ENCODE assay signal across 21 cellular contexts in genomic region chr9:134305533-134305932, GRCh38. TPM values are rescaled to one million over a fixed set of nuclear protein-coding genes. Genes with fewer than 3 reads are reported as not detected.
DNase-seq lines count a peak whose midpoint lies in the region; ATAC-seq, FAIRE-seq and TF ChIP-seq lines count a peak whose summit lies in the region.
"Had no signal": no experiment of that assay in that cellular context is flagged by ENCODE, and none has a peak within 500 bp of the region (broad histone marks: within the 10 kb centered on the region; RNA-seq: fewer than 3 reads in every experiment).

No MANE protein-coding gene starts in this region.

- ATAC-seq in HepG2 (no peak), right lobe of liver (no peak), sciatic nerve (no peak), GM19328 (IDR thresholded peaks at IDR 0.05; ENCODE audit: unreplicated experiment) (no peak)
- ATAC-seq: A549 had no signal

- CTCF ChIA-PET in HepG2 (lab: Yijun Ruan, JAX; ENCODE audit: low intra/inter-chr PET ratio, low total read pairs), result no interaction called here

- H3K79me2 ChIP-seq in HepG2 (ENCODE audit: insufficient read depth, low read length), result no peaks in the 10 kb centered on the region

- in situ Hi-C loops in HepG2 (cut with HindIII; ENCODE audit: extremely low pct_ligation_motif_present, low pct_unique_long_range_greater_than_20kb), result no loop called here

- no peaks in the 10 kb centered on the region for H4K20me1 ChIP-seq in HepG2 (ENCODE audit: insufficient read depth, low read length)

- TF ChIP-seq CTCF in HepG2 (CRISPR knock-in tag; IDR thresholded peaks at IDR 0.05) (no peak), right lobe of liver (IDR thresholded peaks at IDR 0.05) (no peak), bronchial epithelial cell (IDR thresholded peaks at IDR 0.05; ENCODE audit: insufficient read depth, low read length, severe bottlenecking) (no peak)

- POLR2A ChIA-PET in HepG2 (lab: Yijun Ruan, JAX), result no interaction called here

- no peak overlapping the region for H2AFZ ChIP-seq in HepG2 (ENCODE audit: low read length)
- H2AFZ ChIP-seq: GM23248 had no signal

- H3K4me3 ChIP-seq in HepG2 (replicated peaks in 1 of 3; ENCODE audit: insufficient read depth in 1 of 3, low read depth in 2 of 3, low read length in 3 of 3) (no peak overlapping the region), right lobe of liver (no peak overlapping the region), bronchial epithelial cell (ENCODE audit: low read depth, low read length) (no peak overlapping the region)
- H3K4me3 ChIP-seq: A549, GM23248 had no signal

- BruUV-seq in HepG2 (replicated peaks; lab: Mats Ljungman, UMichigan), result no TSS peak

- DNase-seq in HepG2 (ENCODE audit: low spot score) (no peak), right lobe of liver (no peak), bronchial epithelial cell (ENCODE audit: low read depth) (no peak), sciatic nerve (ENCODE audit: low spot score) (peak; percentile 4), superior temporal gyrus (ENCODE audit: extremely low spot score) (no peak)
- no peak for DNase-seq in stimulated activated CD4-positive, alpha-beta T cell treated with anti-CD3 and anti-CD28 coated beads, Interleukin-2, amount 100 ng/mL, for 48 hours
- DNase-seq: AML-193; CD4-positive, alpha-beta T cell; DMS79; GDM1; GM23248; HCEC 1CT; HFFc6 had no signal

- 100% methylated on average over 1 of the region's 1 CpG for WGBS in HepG2 (ENCODE audit: low lambda C conversion rate)
- 100% methylated on average over 1 of the region's 1 CpG for WGBS in right lobe of liver (ENCODE audit: insufficient coverage, low coverage, low lambda C conversion rate, missing lambda C conversion rate)

- H3K4me1 ChIP-seq in HepG2 (ENCODE audit: insufficient read depth, low read length) (peaks cover 21% of the 10 kb centered on the region), right lobe of liver (peaks cover 0 to 8% (median 3%) of the 10 kb centered on the region in 4 donors)
- H3K4me1 ChIP-seq: A549 had no signal

- TF ChIP-seq POLR2A in HepG2 (IDR thresholded peaks at IDR 0.05; ENCODE audit: insufficient read depth in 1 of 2, low read depth in 2 of 2, low read length in 2 of 2), result no peak
- no peak for TF ChIP-seq POLR2A in right lobe of liver (IDR thresholded peaks at IDR 0.05)

- FAIRE-seq in HepG2 (lab: Jason Lieb, UNC), result no peak
- peak; percentile 92 for FAIRE-seq in bronchial epithelial cell (lab: Jason Lieb, UNC)
- FAIRE-seq: GM18507, H54 had no signal

- H3K27ac ChIP-seq in HepG2 (ENCODE audit: extremely low read length, insufficient read depth, low read length) (no peak overlapping the region), right lobe of liver (no peak overlapping the region)
- H3K27ac ChIP-seq: 22Rv1, A549, C4-2B, GM23248, HL-60, KMS-11 had no signal

- TF ChIP-seq RAD21 in HepG2 (CRISPR knock-in tag; IDR thresholded peaks at IDR 0.05), result no peak

- H3K36me3 ChIP-seq in HepG2 (replicated peaks in 1 of 2; ENCODE audit: control insufficient read depth in 1 of 2, insufficient read depth in 2 of 2, low read length in 2 of 2), result no peaks in the 10 kb centered on the region
- H3K36me3 ChIP-seq in right lobe of liver, result no peaks in the 10 kb centered on the region
- no peaks in the 10 kb centered on the region for H3K36me3 ChIP-seq in bronchial epithelial cell (ENCODE audit: control insufficient read depth, insufficient read depth, low read length)

- no peaks in the 10 kb centered on the region for H3K9me3 ChIP-seq in HepG2 (ENCODE audit: low read length)
- no peaks in the 10 kb centered on the region for H3K9me3 ChIP-seq in right lobe of liver
- H3K9me3 ChIP-seq: A549 had no signal

- TF ChIP-seq EP300 in HepG2 (IDR thresholded peaks at IDR 0.05; ENCODE audit: low read depth in 2 of 2, low read length in 2 of 2) (no peak), HepG2 (CRISPR knock-in tag; IDR thresholded peaks at IDR 0.05; ENCODE audit: borderline replicate concordance) (no peak)

- H3K27me3 ChIP-seq in HepG2 (ENCODE audit: control insufficient read depth in 1 of 2, insufficient read depth in 2 of 2, low read length in 2 of 2) (peaks cover 2 to 26% of the 10 kb centered on the region in 2 experiments), right lobe of liver (no peaks in the 10 kb centered on the region), bronchial epithelial cell (ENCODE audit: control insufficient read depth, insufficient read depth, low read length) (no peaks in the 10 kb centered on the region)

- no peak overlapping the region for H3K4me2 ChIP-seq in HepG2 (ENCODE audit: low read depth, low read length)
- H3K4me2 ChIP-seq: A549, KMS-11 had no signal

- intact Hi-C loops in HepG2 (cut with micrococcal nuclease; ENCODE audit: unreplicated experiment) (no loop called here), right lobe of liver (cut with DNase I) (no loop called here), sciatic nerve (cut with DNase I) (no loop called here)

- no peak overlapping the region for H3K9ac ChIP-seq in HepG2 (ENCODE audit: insufficient read depth, low read depth, low read length)
- H3K9ac ChIP-seq: GM23248, KMS-11 had no signal

TF ChIP-seq in HepG2, 621 proteins besides CTCF, POLR2A, EP300 and RAD21:
- no peak for TF ChIP-seq SRY (CRISPR knock-in tag; IDR thresholded peaks at IDR 0.05)
- TF ChIP-seq LCORL (IDR thresholded peaks at IDR 0.05), result 0 out of 2 replicates have a peak, but pooled peaks have one; percentile 7
- TF ChIP-seq LCORL (CRISPR knock-in tag; IDR thresholded peaks at IDR 0.05), result no peak
- TF ChIP-seq CREB1 (IDR thresholded peaks at IDR 0.05), result peak; percentile 90
- no peak for TF ChIP-seq CREB1 (CRISPR knock-in tag; IDR thresholded peaks at IDR 0.05)
- peak; percentile 17; the same call in 1 of the 2 replicates for TF ChIP-seq ATF7 (IDR thresholded peaks at IDR 0.05)
- no peak for TF ChIP-seq ATF7 (CRISPR knock-in tag; IDR thresholded peaks at IDR 0.05)

RNA-seq across cellular contexts. Expression of gene RXRA, which starts 20.7 kb away (rescaled TPM):
- total RNA-seq in HepG2 (2016; rRNA removed; fragmentation: Illumina TruSeq; extraction: Trizol) (19.2 and 29.2 TPM in 2 replicates), right lobe of liver (100 to 1,000 TPM; 105 to 165 (median 131) TPM), bronchial epithelial cell (16.8 and 21.3 TPM in 2 replicates), sciatic nerve (78.1 TPM)
- total RNA-seq in HepG2 (2016; cell fraction: cytosol; rRNA removed; fragmentation: Illumina TruSeq; extraction: Trizol; ENCODE audit: low read depth), result 24.1 and 24.5 TPM in 2 replicates
- total RNA-seq in HepG2 (2016; cell fraction: insoluble cytoplasmic fraction; rRNA removed; fragmentation: Illumina TruSeq; extraction: Trizol), result 16.2 and 29.2 TPM in 2 replicates
- 50.6 and 51.0 TPM in 2 replicates for total RNA-seq in HepG2 (2016; cell fraction: membrane; rRNA removed; fragmentation: Illumina TruSeq; extraction: Trizol)
- 14.5 and 14.9 TPM in 2 replicates for total RNA-seq in HepG2 (2016; cell fraction: nucleus; rRNA removed; fragmentation: Illumina TruSeq; extraction: Trizol)
- 18.9 and 23.8 TPM in 2 replicates for polyA plus RNA-seq in HepG2 (2011; rRNA removed)
- polyA plus RNA-seq in HepG2 (2011; cell fraction: cytosol; rRNA removed), result 20.3 and 28.6 TPM in 2 replicates
- polyA plus RNA-seq in HepG2 (2011; cell fraction: nucleus; rRNA removed), result 25.5 and 28.6 TPM in 2 replicates
- polyA plus RNA-seq in HepG2 (2012), result 42.6 and 48.4 TPM in 2 replicates
- 68.3 and 74.3 TPM in 2 replicates for polyA plus RNA-seq in HepG2 (2016; cell fraction: cytosol; fragmentation: Illumina TruSeq; extraction: Trizol; ENCODE audit: low read depth)
- polyA plus RNA-seq in HepG2 (2016; cell fraction: insoluble cytoplasmic fraction; fragmentation: Illumina TruSeq; extraction: Trizol; ENCODE audit: low read depth), result 28.2 and 39.1 TPM in 2 replicates
- 81.0 and 95.6 TPM in 2 replicates for polyA plus RNA-seq in HepG2 (2016; cell fraction: membrane; fragmentation: Illumina TruSeq; extraction: Trizol; ENCODE audit: low read depth)
- 27.8 and 30.7 TPM in 2 replicates for polyA plus RNA-seq in HepG2 (2016; cell fraction: nucleus; fragmentation: Illumina TruSeq; extraction: Trizol; ENCODE audit: insufficient read depth, low read depth)
- polyA minus RNA-seq in HepG2 (2011; rRNA and poly(A)+ RNA removed; ENCODE audit: low replicate concordance), result 26.4 and 69.1 TPM in 2 replicates
- polyA minus RNA-seq in HepG2 (2011; cell fraction: cytosol; rRNA and poly(A)+ RNA removed), result 27.2 and 30.5 TPM in 2 replicates
- 13.6 and 15.8 TPM in 2 replicates for polyA minus RNA-seq in HepG2 (2011; cell fraction: nucleus; rRNA and poly(A)+ RNA removed)
